Comparison of ENCODE assay signal across 14 cellular contexts in the genomic region with DNA sequence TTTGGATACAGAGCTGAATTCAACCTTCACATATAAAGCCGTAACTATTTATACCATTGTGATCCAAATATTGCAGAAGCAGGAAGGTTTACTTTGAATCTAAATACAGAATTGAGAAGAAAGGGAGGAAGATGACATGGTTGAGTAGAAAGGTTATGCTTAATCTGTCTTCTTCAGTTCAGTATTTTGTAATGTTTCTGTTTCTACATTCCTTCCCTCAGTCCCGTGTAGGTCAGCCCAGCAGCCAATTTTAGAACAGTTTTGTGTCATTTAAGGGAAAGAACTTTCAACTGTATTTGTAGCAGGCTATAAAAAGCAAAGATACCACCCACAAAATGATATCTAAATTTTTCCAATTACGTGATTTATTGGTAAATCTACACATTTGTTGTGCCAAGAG.
A peak's percentile ranks its signal among the peaks of the same experiment; 100 is the strongest.
DNase-seq lines count a peak whose midpoint lies in the region; ATAC-seq and TF ChIP-seq lines count a peak whose summit lies in the region.
"Had no signal": no experiment of that assay in that cellular context is flagged by ENCODE, and none has a peak within 500 bp of the region (broad histone marks: within the 10 kb centered on the region; RNA-seq: fewer than 3 reads in every experiment).

No MANE protein-coding gene starts in this region.

- H3K9me3 ChIP-seq in SJSA1 (replicated peaks) (no peaks in the 10 kb centered on the region), MG63 (no peaks in the 10 kb centered on the region)

- DNase-seq in AG20443 (ENCODE audit: low spot score) = peak; percentile 39
- DNase-seq in SJSA1 (ENCODE audit: low read depth in 1 of 2, low spot score in 2 of 2) = peak in 1 of 2 experiments; percentile 41
- DNase-seq in fibroblast of villous mesenchyme (ENCODE audit: low read depth) = peak; percentile 56
- DNase-seq in sciatic nerve (ENCODE audit: low spot score) = no peak
- no peak for DNase-seq in stimulated activated naive CD8-positive, alpha-beta T cell treated with anti-CD3 and anti-CD28 coated beads, Interleukin-15, Interleukin-2, amounts not matched to agents 100 U/mL and 50 U/mL, for 24 hours
- no peak for DNase-seq in LoVo (ENCODE audit: low spot score)
- no peak for DNase-seq in MG63
- DNase-seq: activated T-cell treated with anti-CD3 and anti-CD28 coated beads, Interleukin-2, amount 50 U/mL, for 1 hour; DMS79 treated with DMSO at 0.1 percent for 48 hours; effector CD4-positive, alpha-beta T cell; head of caudate nucleus; NCI-H2081; stimulated activated CD8-positive, alpha-beta memory T cell treated with anti-CD3 and anti-CD28 coated beads, Interleukin-4, amount 100 ng/mL, for 48 hours had no signal

- H3K36me3 ChIP-seq in SJSA1 (no peaks in the 10 kb centered on the region), MG63 (no peaks in the 10 kb centered on the region)

- no peak overlapping the region for H3K4me3 ChIP-seq in SJSA1
- H3K4me3 ChIP-seq in fibroblast of villous mesenchyme (ENCODE audit: low read depth, low read length) = no peak overlapping the region
- no peak overlapping the region for H3K4me3 ChIP-seq in MG63

- ATAC-seq in sciatic nerve (peak; percentile 84), HG02571 (IDR thresholded peaks at IDR 0.05; ENCODE audit: unreplicated experiment) (no peak)
- no peak for ATAC-seq in stimulated activated naive CD8-positive, alpha-beta T cell treated with anti-CD3 and anti-CD28 coated beads, Interleukin-15, Interleukin-2, amounts not matched to agents 100 U/mL and 50 U/mL, for 24 hours

- intact Hi-C loops in sciatic nerve (cut with DNase I) = no loop called here

- peak overlapping the region; percentile 88 for H3K27ac ChIP-seq in SJSA1

- no peak for TF ChIP-seq CTCF in fibroblast of villous mesenchyme (IDR thresholded peaks at IDR 0.05; ENCODE audit: insufficient read depth, low read depth, low read length)

- H3K27me3 ChIP-seq in SJSA1 (replicated peaks) (no peaks in the 10 kb centered on the region), MG63 (no peaks in the 10 kb centered on the region)

- H3K4me1 ChIP-seq in SJSA1 (replicated peaks) = peaks cover 63% of the 10 kb centered on the region

Comparison
In these comparisons a context has a peak if more than half of its experiments do, and no peak if none do; other contexts are left out.
1. DNase-seq: peak in AG20443 (single experiment) and fibroblast of villous mesenchyme (single experiment); none in sciatic nerve (single experiment), stimulated activated naive CD8-positive, alpha-beta T cell treated with anti-CD3 and anti-CD28 coated beads, Interleukin-15, Interleukin-2, amounts not matched to agents 100 U/mL and 50 U/mL, for 24 hours (single experiment), LoVo (single experiment) and MG63 (single experiment).